ENCODE assay signal across 9 cellular contexts in genomic region chrX:155458477-155458876, GRCh38. TPM values are rescaled to one million over a fixed set of nuclear protein-coding genes. Genes with fewer than 3 reads are reported as not detected.
A peak's percentile ranks its signal among the peaks of the same experiment; 100 is the strongest.
DNase-seq lines count a peak whose midpoint lies in the region; ATAC-seq, FAIRE-seq and TF ChIP-seq lines count a peak whose summit lies in the region.
"Not testable (repeated sequence)": the region's sequence is repeated elsewhere in the genome, so short reads cannot be mapped to it uniquely, and the experiment has no call there.
"Had no signal": no experiment of that assay in that cellular context is flagged by ENCODE, and none has a peak within 500 bp of the region (broad histone marks: within the 10 kb centered on the region; RNA-seq: fewer than 3 reads in every experiment).

TSS of gene F8A3 (minus strand) at chrX:155458620. CDS start at chrX:155458600, 20 bp downstream.

- not testable (repeated sequence) for H3K9ac ChIP-seq in GM12878 (ENCODE audit: control insufficient read depth, insufficient read depth, low read length)

- CTCF ChIA-PET in GM12878 (lab: Yijun Ruan, JAX): not testable (repeated sequence)

- H3K4me3 ChIP-seq in GM12878, mucosa of descending colon, upper lobe of left lung: not testable (repeated sequence)

- H3K27me3 ChIP-seq in GM12878 (replicated peaks in 1 of 2; ENCODE audit: control insufficient read depth in 2 of 2, insufficient read depth in 2 of 2, low read length in 1 of 2); upper lobe of left lung: not testable (repeated sequence)

- peak; percentile 82 for ATAC-seq in GM18907 (IDR thresholded peaks at IDR 0.05; ENCODE audit: unreplicated experiment)
- peak; percentile 81 for ATAC-seq in GM21515 (IDR thresholded peaks at IDR 0.05; ENCODE audit: unreplicated experiment)
- ATAC-seq in HG02852 (IDR thresholded peaks at IDR 0.05; ENCODE audit: unreplicated experiment): peak; percentile 76
- peak; percentile 79 for ATAC-seq in HG03280 (IDR thresholded peaks at IDR 0.05; ENCODE audit: unreplicated experiment)
- peak; percentile 89 for ATAC-seq in SK-N-SH treated with all-trans-retinoic acid at 6 μM for 48 hours
- ATAC-seq in GM12878: peak; percentile 92
- peak; percentile 92 for ATAC-seq in mucosa of descending colon
- ATAC-seq in upper lobe of left lung (ENCODE audit: low FRiP score in 2 of 2): peak; percentile 85 to 94

- intact Hi-C loops in GM12878 (cut with micrococcal nuclease; ENCODE audit: unreplicated experiment); mucosa of descending colon (cut with DNase I, micrococcal nuclease): not testable (repeated sequence)

- POLR2A ChIA-PET in GM12878 (lab: Charles Lee): not testable (repeated sequence)

- not testable (repeated sequence) for H2AFZ ChIP-seq in GM12878 (ENCODE audit: control insufficient read depth, low read depth, low read length)

- H3K4me1 ChIP-seq in GM12878 (ENCODE audit: control insufficient read depth, insufficient read depth, low read length); mucosa of descending colon (ENCODE audit: low read depth); upper lobe of left lung: not testable (repeated sequence)

- not testable (repeated sequence) for TF ChIP-seq EP300 in GM12878 (IDR thresholded peaks at IDR 0.05; ENCODE audit: borderline replicate concordance in 1 of 2, control insufficient read depth in 1 of 2, low read depth in 2 of 2, low read length in 2 of 2); upper lobe of left lung (IDR thresholded peaks at IDR 0.05)

- TF ChIP-seq RAD21 in GM12878 (IDR thresholded peaks at IDR 0.05; ENCODE audit: insufficient read depth, low read depth, low read length): not testable (repeated sequence)

- TF ChIP-seq POLR2A in GM12878 (IDR thresholded peaks at IDR 0.05; ENCODE audit: low read depth, low read length); upper lobe of left lung (IDR thresholded peaks at IDR 0.05): not testable (repeated sequence)

- TF ChIP-seq CTCF in GM12878 (IDR thresholded peaks at IDR 0.05 in 2 of 3, conservative IDR thresholded peaks at IDR 0.05 in 1 of 3; ENCODE audit: control insufficient read depth in 2 of 3, extremely low read depth in 1 of 3, insufficient read depth in 1 of 3, low read depth in 3 of 3, low read length in 3 of 3); mucosa of descending colon (IDR thresholded peaks at IDR 0.05); upper lobe of left lung (IDR thresholded peaks at IDR 0.05): not testable (repeated sequence)

- not testable (repeated sequence) for H4K20me1 ChIP-seq in GM12878 (ENCODE audit: control insufficient read depth, insufficient read depth)

- no CpG with 5 or more reads among the region's 50 CpGs for WGBS in GM12878 (ENCODE audit: insufficient coverage, insufficient replicate concordance, low lambda C conversion rate, missing lambda C conversion rate)
- no CpG with 5 or more reads among the region's 50 CpGs for WGBS in upper lobe of left lung, 2 donors

- H3K36me3 ChIP-seq in GM12878 (ENCODE audit: control insufficient read depth in 2 of 2, insufficient read depth in 2 of 2, low read length in 1 of 2); mucosa of descending colon (ENCODE audit: low read depth); upper lobe of left lung: not testable (repeated sequence)

- in situ Hi-C loops in GM12878 (cut with MboI): not testable (repeated sequence)

- H3K4me2 ChIP-seq in GM12878 (ENCODE audit: control insufficient read depth, insufficient read depth): not testable (repeated sequence)

- DNase-seq in GM12878 (ENCODE audit: low read depth, low spot score); mucosa of descending colon; upper lobe of left lung: not testable (repeated sequence)

- not testable (repeated sequence) for FAIRE-seq in GM12878 (lab: Jason Lieb, UNC)

- not testable (repeated sequence) for H3K27ac ChIP-seq in GM12878 (ENCODE audit: control insufficient read depth, insufficient read depth); upper lobe of left lung

- not testable (repeated sequence) for H3K79me2 ChIP-seq in GM12878 (ENCODE audit: control insufficient read depth, insufficient read depth, low read length)

- not testable (repeated sequence) for H3K9me3 ChIP-seq in GM12878 (replicated peaks; ENCODE audit: control insufficient read depth, insufficient read depth, low read length); mucosa of descending colon; upper lobe of left lung

- SMC1A ChIA-PET in GM12878 (lab: Charles Lee; ENCODE audit: uncharacterized antibody, unreplicated experiment): not testable (repeated sequence)

- BruUV-seq in GM12878 (replicated peaks; lab: Mats Ljungman, UMichigan): not testable (repeated sequence)

- RAD21 ChIA-PET in GM12878 (lab: Charles Lee; ENCODE audit: unreplicated experiment): not testable (repeated sequence)

RNA-seq across cellular contexts. Expression of gene F8A3, which starts in this region (rescaled TPM):
- not detected in 2 replicates for total RNA-seq in GM12878 (2013; cell fraction: nucleolus; rRNA removed)
- total RNA-seq in GM12878 (2014; rRNA removed) (0.49 and 1.3 TPM in 2 replicates), GM12878 (2014; rRNA removed; fragmentation: Illumina TruSeq; extraction: Trizol) (not detected in 2 replicates), GM12878 (2021) (1.1 and 2.4 TPM in 2 replicates), mucosa of descending colon (1 to 10 TPM in 2 of 3 donors, under 1 TPM in 1; 0.49 to 6.0 (median 5.0) TPM), upper lobe of left lung (10 to 100 TPM in 4 of 6 donors, 1 to 10 TPM in 1, under 1 TPM in 1; 0.34 to 30.4 (median 18.0) TPM)
- polyA plus RNA-seq in GM12878 (2011; ENCODE audit: low read depth): 0.26 TPM
- polyA plus RNA-seq in GM12878 (2011; rRNA removed) (0.04 TPM in 1 of 2 replicates, not detected in the other), GM12878 (2014; fragmentation: Illumina TruSeq; extraction: Trizol) (0.13 and 0.29 TPM in 2 replicates), GM12878 (2014; fragmentation: Nextera tagmentation; extraction: Ambion mirVana) (under 1 TPM in 1 of 2 experiments, not detected in 1; 0.13 TPM), GM12878 (2014; rRNA removed) (1.1 and 3.2 TPM in 2 replicates), GM12878 (2016; fragmentation: Nextera tagmentation; extraction: Ambion mirVana) (under 1 TPM in 1 of 2 experiments, not detected in 1; 0.28 TPM)
- 0.06 and 0.12 TPM in 2 replicates for polyA plus RNA-seq in GM12878 (2011; cell fraction: cytosol; rRNA removed)
- 0.12 TPM in 1 of 2 replicates, not detected in the other for polyA plus RNA-seq in GM12878 (2011; cell fraction: nucleus; rRNA removed)
- polyA plus RNA-seq in GM12878 (2012): 0.24 and 0.65 TPM in 2 replicates
- 0.10 TPM in 1 of 2 replicates, not detected in the other for polyA minus RNA-seq in GM12878 (2011; rRNA and poly(A)+ RNA removed)
- polyA minus RNA-seq in GM12878 (2011; cell fraction: cytosol; rRNA and poly(A)+ RNA removed): not detected in 2 replicates
- polyA minus RNA-seq in GM12878 (2011; cell fraction: nucleus; rRNA and poly(A)+ RNA removed): not detected in 2 replicates
- total RNA-seq: Daoy had no signal
